In the genomic region with DNA sequence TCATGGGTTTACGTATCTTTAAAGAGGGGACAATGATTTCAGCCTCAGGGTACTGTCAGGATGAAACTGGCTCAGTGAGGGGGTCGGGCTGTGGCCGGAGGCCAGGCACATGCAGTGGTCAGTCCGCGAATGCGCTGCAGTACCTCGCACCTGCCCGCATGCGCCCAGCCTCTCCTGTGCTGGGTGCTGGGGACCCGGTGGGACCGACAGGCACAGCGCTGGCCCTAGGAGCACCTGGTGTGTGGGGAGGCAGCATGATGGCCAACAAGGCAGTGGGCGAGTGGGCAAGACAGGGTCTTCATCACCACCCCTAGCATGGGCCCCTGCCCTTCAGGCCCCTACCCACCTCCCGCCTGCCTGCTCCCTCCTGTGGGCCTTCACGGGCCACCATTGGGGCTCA, we compare ENCODE assay signal across 12 cellular contexts. TPM values are rescaled to one million over a fixed set of nuclear protein-coding genes. Genes with fewer than 3 reads are reported as not detected.
DNase-seq lines count a peak whose midpoint lies in the region; ATAC-seq, FAIRE-seq and TF ChIP-seq lines count a peak whose summit lies in the region.
"Had no signal": no experiment of that assay in that cellular context is flagged by ENCODE, and none has a peak within 500 bp of the region (broad histone marks: within the 10 kb centered on the region; RNA-seq: fewer than 3 reads in every experiment).

No MANE protein-coding gene starts in this region.

- intact Hi-C loops in posterior cingulate gyrus (cut with DNase I), result no loop called here

- peak overlapping the region; percentile 97 for H2BK15ac ChIP-seq in neuronal stem cell (ENCODE audit: low read length)

- no peak for TF ChIP-seq CTCF in DND-41 (IDR thresholded peaks at IDR 0.05; ENCODE audit: borderline replicate concordance, extremely low read depth, low read length, poor library complexity, severe bottlenecking)

- H3K27ac ChIP-seq in DND-41 (ENCODE audit: low read length), result peak overlapping the region; percentile 74
- H3K27ac ChIP-seq in Karpas-422 (ENCODE audit: low read length), result no peak overlapping the region
- H3K27ac ChIP-seq in neuronal stem cell (replicated peaks; ENCODE audit: low read length), result no peak overlapping the region
- H3K27ac ChIP-seq: SJCRH30 had no signal

- peak overlapping the region; percentile 94 for H2AFZ ChIP-seq in DND-41 (ENCODE audit: low read depth, low read length)
- no peak overlapping the region for H2AFZ ChIP-seq in Karpas-422 (ENCODE audit: low read length)
- H2AFZ ChIP-seq in neuronal stem cell (ENCODE audit: low read length), result peak overlapping the region; percentile 93

- no peaks in the 10 kb centered on the region for H3K9me3 Mint-ChIP-seq in activated naive CD8-positive, alpha-beta T cell treated with anti-CD3 and anti-CD28 coated beads, Interleukin-2, amount 10 ng/mL, durations not matched to agents 7 days and 5 days

- POLR2A ChIA-PET in activated naive CD8-positive, alpha-beta T cell treated with anti-CD3 and anti-CD28 coated beads, Interleukin-2, amount 10 ng/mL, durations not matched to agents 7 days and 5 days (lab: Charles Lee), result interaction anchor here (0.7 to 0.9 kb wide), 3 partner anchors 21 to 386 kb away, joined by 3 to 7 read pairs (median 3); a partner anchor contains a TSS

- H3K4me2 ChIP-seq in DND-41 (ENCODE audit: insufficient read depth, low read length) (peak overlapping the region; percentile 85), Karpas-422 (ENCODE audit: low read depth, low read length, poor library complexity, severe bottlenecking) (peak overlapping the region; percentile 75), neuronal stem cell (ENCODE audit: insufficient read depth, low read length, poor library complexity, severe bottlenecking) (no peak overlapping the region)

- H3K27me3 ChIP-seq in DND-41 (ENCODE audit: insufficient read depth, low read length, poor library complexity) (no peaks in the 10 kb centered on the region), Karpas-422 (ENCODE audit: low read length) (no peaks in the 10 kb centered on the region), neuronal stem cell (ENCODE audit: control insufficient read depth in 3 of 3, insufficient read depth in 3 of 3, low read depth in 1 of 3, low read length in 3 of 3) (peaks cover 0 to 55% (median 4%) of the 10 kb centered on the region in 3 experiments)

- DNase-seq in DND-41 (no peak), Karpas-422 (no peak), neuronal stem cell (ENCODE audit: low spot score) (no peak), GM12892 (ENCODE audit: insufficient read length) (no peak), posterior cingulate gyrus (no peak)
- DNase-seq in activated naive CD8-positive, alpha-beta T cell treated with anti-CD3 and anti-CD28 coated beads, Interleukin-2, amount 10 ng/mL, durations not matched to agents 7 days and 5 days, result no peak
- DNase-seq: activated CD4-positive, CD25-positive, alpha-beta regulatory T cell treated with anti-CD3 and anti-CD28 coated beads, Interleukin-2, amount 50 U/mL, for 72 hours; foreskin fibroblast; NCI-H2227 treated with DMSO at 0.1 percent for 48 hours had no signal

- peaks cover 13% of the 10 kb centered on the region for H3K79me1 ChIP-seq in neuronal stem cell (ENCODE audit: low read depth, low read length)

- H3K79me2 ChIP-seq in DND-41 (ENCODE audit: insufficient read depth, low read length) (peaks cover 35% of the 10 kb centered on the region), Karpas-422 (ENCODE audit: low read length) (peaks cover 23% of the 10 kb centered on the region)

- H3K18ac ChIP-seq in neuronal stem cell (ENCODE audit: low read length), result peak overlapping the region; percentile 98

- H2BK12ac ChIP-seq in neuronal stem cell (ENCODE audit: low read length), result peak overlapping the region; percentile 98

- WGBS in neuronal stem cell (ENCODE audit: extremely low coverage in 2 of 2, insufficient read length in 2 of 2, insufficient replicate concordance in 1 of 2), 2 donors, result no CpG with 5 or more reads among the region's 15 CpGs

- peak overlapping the region; percentile 90 for H3K27ac Mint-ChIP-seq in activated naive CD8-positive, alpha-beta T cell treated with anti-CD3 and anti-CD28 coated beads, Interleukin-2, amount 10 ng/mL, durations not matched to agents 7 days and 5 days

- H3K4me3 ChIP-seq in DND-41 (ENCODE audit: low read depth in 1 of 2, low read length in 2 of 2) (peak overlapping the region in 1 of 2 experiments; percentile 96; a peak in 2 of 4 replicates), Karpas-422 (ENCODE audit: low read length) (no peak overlapping the region; the same call in 1 of the 2 replicates), neuronal stem cell (ENCODE audit: low read length in 2 of 2) (peak overlapping the region in 1 of 2 donors; percentile 90)

- peak overlapping the region; percentile 99 for H2AK5ac ChIP-seq in neuronal stem cell (ENCODE audit: low read depth, low read length)

- H3K4ac ChIP-seq in neuronal stem cell (ENCODE audit: low read length), result no peak overlapping the region

- H3K9me2 ChIP-seq in Karpas-422 (replicated peaks; ENCODE audit: insufficient read depth, low read length), result no peaks in the 10 kb centered on the region

- H3K9me3 ChIP-seq in DND-41 (ENCODE audit: insufficient read depth, low read length, severe bottlenecking) (no peaks in the 10 kb centered on the region), Karpas-422 (ENCODE audit: low read length) (no peaks in the 10 kb centered on the region), neuronal stem cell (replicated peaks in 1 of 2; ENCODE audit: control insufficient read depth in 2 of 2, insufficient read depth in 1 of 2, low read depth in 1 of 2, low read length in 2 of 2) (no peaks in the 10 kb centered on the region)
- H3K9me3 ChIP-seq: SJCRH30 had no signal

- H3K14ac ChIP-seq in neuronal stem cell (ENCODE audit: low read length), result peak overlapping the region; percentile 31

- H4K91ac ChIP-seq in neuronal stem cell (ENCODE audit: low read depth, low read length, poor library complexity), result no peak overlapping the region

- H3K9ac ChIP-seq in DND-41 (ENCODE audit: low read depth, low read length) (peak overlapping the region; percentile 64), Karpas-422 (ENCODE audit: low read length) (peak overlapping the region; percentile 74; the same call in 1 of the 2 replicates), neuronal stem cell (ENCODE audit: low read depth, low read length, poor library complexity) (no peak overlapping the region)

- H3K4me1 ChIP-seq in DND-41 (ENCODE audit: insufficient read depth, low read length), result peaks cover 46% of the 10 kb centered on the region
- peaks cover 29% of the 10 kb centered on the region for H3K4me1 ChIP-seq in Karpas-422 (ENCODE audit: low read length)
- H3K4me1 ChIP-seq in neuronal stem cell (ENCODE audit: control insufficient read depth in 2 of 2, insufficient read depth in 1 of 2, low read depth in 1 of 2, low read length in 2 of 2), result peaks cover 9 to 18% of the 10 kb centered on the region in 2 donors

- peaks cover 42% of the 10 kb centered on the region for H4K20me1 ChIP-seq in DND-41 (ENCODE audit: insufficient read depth, low read length)
- H4K20me1 ChIP-seq in Karpas-422 (ENCODE audit: insufficient read depth, low read depth, low read length), result peaks cover 10% of the 10 kb centered on the region; the same call in 1 of the 2 replicates

- peak overlapping the region; percentile 97 for H3K23ac ChIP-seq in neuronal stem cell (ENCODE audit: low read depth, low read length, poor library complexity)

- peak overlapping the region; percentile 95 for H4K8ac ChIP-seq in neuronal stem cell (ENCODE audit: low read depth, low read length)

- no peak overlapping the region for H2BK5ac ChIP-seq in neuronal stem cell (ENCODE audit: low read length)

- no peak for ATAC-seq in DND-41 (ENCODE audit: insufficient read depth, low read depth)
- no peak for ATAC-seq in activated naive CD8-positive, alpha-beta T cell treated with anti-CD3 and anti-CD28 coated beads, Interleukin-2, amount 10 ng/mL, durations not matched to agents 7 days and 5 days (ENCODE audit: low read depth)
- ATAC-seq in GM19328 (IDR thresholded peaks at IDR 0.05; ENCODE audit: unreplicated experiment), result no peak

- FAIRE-seq in GM12892 (lab: Jason Lieb, UNC), result no peak

- peaks cover 3% of the 10 kb centered on the region for H3K27me3 Mint-ChIP-seq in activated naive CD8-positive, alpha-beta T cell treated with anti-CD3 and anti-CD28 coated beads, Interleukin-2, amount 10 ng/mL, durations not matched to agents 7 days and 5 days

- H2BK120ac ChIP-seq in neuronal stem cell (ENCODE audit: low read depth, low read length), result peak overlapping the region; percentile 31

- no peaks in the 10 kb centered on the region for H3K36me3 Mint-ChIP-seq in activated naive CD8-positive, alpha-beta T cell treated with anti-CD3 and anti-CD28 coated beads, Interleukin-2, amount 10 ng/mL, durations not matched to agents 7 days and 5 days

- no peak overlapping the region for H3K4me3 Mint-ChIP-seq in activated naive CD8-positive, alpha-beta T cell treated with anti-CD3 and anti-CD28 coated beads, Interleukin-2, amount 10 ng/mL, durations not matched to agents 7 days and 5 days

- no peak for TF ChIP-seq POLR2A in GM12892 (IDR thresholded peaks at IDR 0.05; ENCODE audit: low read depth, low read length)

- peaks cover 11% of the 10 kb centered on the region for H3K4me1 Mint-ChIP-seq in activated naive CD8-positive, alpha-beta T cell treated with anti-CD3 and anti-CD28 coated beads, Interleukin-2, amount 10 ng/mL, durations not matched to agents 7 days and 5 days

- H3K36me3 ChIP-seq in DND-41 (ENCODE audit: insufficient read depth, low read length), result peaks cover 23% of the 10 kb centered on the region
- H3K36me3 ChIP-seq in Karpas-422 (ENCODE audit: insufficient read depth, low read length), result no peaks in the 10 kb centered on the region
- peaks cover under 1 to 2% of the 10 kb centered on the region in 2 donors for H3K36me3 ChIP-seq in neuronal stem cell (replicated peaks in 1 of 2; ENCODE audit: control insufficient read depth in 2 of 2, insufficient read depth in 2 of 2, low read length in 2 of 2)
- H3K36me3 ChIP-seq: SJCRH30 had no signal

RNA-seq across cellular contexts. Expression of a gene that starts 1.0 kb away (rescaled TPM):
- total RNA-seq in Karpas-422 (2014; rRNA removed; shearing (Covaris generic); ENCODE audit: low replicate concordance), result 7.2 and 7.6 TPM in 2 replicates
- total RNA-seq in activated naive CD8-positive, alpha-beta T cell treated with anti-CD3 and anti-CD28 coated beads, Interleukin-2, amount 10 ng/mL, durations not matched to agents 7 days and 5 days, result 10 to 100 TPM; 12.1 to 14.4 TPM
- 15.0 TPM for polyA plus RNA-seq in neuronal stem cell (2013, experiment 1 of 2)
- 14.9 TPM for polyA plus RNA-seq in neuronal stem cell (2013, experiment 2 of 2)
- polyA plus RNA-seq in GM12892 (2012; ENCODE audit: missing spikeins), result 6.3 TPM

RNA-seq across cellular contexts. Expression of a gene that starts 19.3 kb away (rescaled TPM):
- total RNA-seq in Karpas-422 (2014; rRNA removed; shearing (Covaris generic); ENCODE audit: low replicate concordance), result not detected in 2 replicates
- not detected for total RNA-seq in activated naive CD8-positive, alpha-beta T cell treated with anti-CD3 and anti-CD28 coated beads, Interleukin-2, amount 10 ng/mL, durations not matched to agents 7 days and 5 days
- not detected for polyA plus RNA-seq in neuronal stem cell (2013, experiment 1 of 2)
- polyA plus RNA-seq in neuronal stem cell (2013, experiment 2 of 2), result not detected
- not detected for polyA plus RNA-seq in GM12892 (2012; ENCODE audit: missing spikeins)
- total RNA-seq: omental fat pad, SJCRH30 had no signal

RNA-seq across cellular contexts. Expression of a gene that starts 21.2 kb away (rescaled TPM):
- total RNA-seq in Karpas-422 (2014; rRNA removed; shearing (Covaris generic); ENCODE audit: low replicate concordance), result 1,523 and 2,619 TPM in 2 replicates
- 1,000 to 10,000 TPM; 2,045 to 2,157 TPM for total RNA-seq in activated naive CD8-positive, alpha-beta T cell treated with anti-CD3 and anti-CD28 coated beads, Interleukin-2, amount 10 ng/mL, durations not matched to agents 7 days and 5 days
- polyA plus RNA-seq in neuronal stem cell (2013, experiment 1 of 2), result 3,158 TPM
- polyA plus RNA-seq in neuronal stem cell (2013, experiment 2 of 2), result 3,117 TPM
- polyA plus RNA-seq in GM12892 (2012; ENCODE audit: missing spikeins), result 4,195 TPM

RNA-seq across cellular contexts. Expression of a gene that starts 40.9 kb away (rescaled TPM):
- 3.2 and 17.5 TPM in 2 replicates for total RNA-seq in Karpas-422 (2014; rRNA removed; shearing (Covaris generic); ENCODE audit: low replicate concordance)
- total RNA-seq in activated naive CD8-positive, alpha-beta T cell treated with anti-CD3 and anti-CD28 coated beads, Interleukin-2, amount 10 ng/mL, durations not matched to agents 7 days and 5 days, result under 1 TPM; 0.54 to 0.80 TPM
- polyA plus RNA-seq in neuronal stem cell (2013, experiment 1 of 2), result 59.5 TPM
- polyA plus RNA-seq in neuronal stem cell (2013, experiment 2 of 2), result 57.4 TPM
- 1.6 TPM for polyA plus RNA-seq in GM12892 (2012; ENCODE audit: missing spikeins)
